In the genomic region with DNA sequence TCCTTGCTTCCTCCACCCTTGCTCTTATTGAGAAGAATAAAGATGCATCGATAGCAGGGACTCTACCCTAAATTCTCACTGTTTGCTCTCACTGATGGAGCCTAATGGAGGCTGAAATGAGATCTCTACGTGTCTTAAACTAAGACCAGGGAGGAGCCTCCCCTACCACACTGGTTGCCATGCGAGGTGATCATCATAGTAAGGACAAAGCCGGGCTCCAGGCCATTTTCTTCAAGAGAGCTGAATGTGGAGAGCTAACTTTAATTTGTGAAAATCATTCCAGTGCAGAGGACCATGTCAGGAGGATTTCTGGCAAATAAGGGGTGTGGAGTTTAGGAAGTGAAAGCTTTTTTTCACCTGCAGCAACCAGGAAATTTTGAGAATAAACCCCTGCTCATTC, we compare ENCODE assay signal across 16 cellular contexts. TPM values are rescaled to one million over a fixed set of nuclear protein-coding genes. Genes with fewer than 3 reads are reported as not detected.
"Had no signal": no experiment of that assay in that cellular context is flagged by ENCODE, and none has a peak within 500 bp of the region (broad histone marks: within the 10 kb centered on the region; RNA-seq: fewer than 3 reads in every experiment).

No MANE protein-coding gene starts in this region.

- H3K4me3 ChIP-seq: cardiac muscle cell, lower lobe of right lung, mucosa of descending colon had no signal

- H3K9me3 ChIP-seq: lower lobe of right lung, mucosa of descending colon had no signal

- H3K4me1 Mint-ChIP-seq: natural killer cell had no signal

- H3K27me3 ChIP-seq: cardiac muscle cell had no signal

- H3K36me3 Mint-ChIP-seq: activated CD8-positive, alpha-beta memory T cell treated with anti-CD3 and anti-CD28 coated beads, Interleukin-2, amount 10 ng/mL, durations not matched to agents 7 days and 5 days; activated naive CD8-positive, alpha-beta T cell had no signal

- H3K27ac ChIP-seq: cardiac muscle cell, lower lobe of right lung had no signal

- DNase-seq: activated CD4-positive, alpha-beta T cell treated with anti-CD3 and anti-CD28 coated beads, Interleukin-2, amount 50 U/mL, for 48 hours; activated CD4-positive, CD25-positive, alpha-beta regulatory T cell treated with anti-CD3 and anti-CD28 coated beads, Interleukin-2, amount 50 U/mL, for 72 hours; activated CD8-positive, alpha-beta memory T cell treated with anti-CD3 and anti-CD28 coated beads, Interleukin-2, amount 10 ng/mL, durations not matched to agents 7 days and 5 days; activated gamma-delta T cell; activated T-cell treated with anti-CD3 and anti-CD28 coated beads, Interleukin-2, amount 50 U/mL, for 4 hours; foreskin fibroblast; left cardiac atrium; lower lobe of right lung; mucosa of descending colon; natural killer cell; stimulated activated naive CD4-positive, alpha-beta T cell; SW 1271 had no signal

- H3K27ac Mint-ChIP-seq: activated CD8-positive, alpha-beta memory T cell treated with anti-CD3 and anti-CD28 coated beads, Interleukin-2, amount 10 ng/mL, durations not matched to agents 7 days and 5 days; activated naive CD8-positive, alpha-beta T cell; natural killer cell; T-helper 2 cell treated with Interferon-gamma antibody and Interleukin-4, amounts not matched to agents 5 μg/mL and 100 μg/mL, for 36 hours had no signal

- H3K9me3 Mint-ChIP-seq: activated T-cell treated with anti-CD3 and anti-CD28 coated beads, Interleukin-2, amount 50 U/mL, for 4 hours; T-helper 2 cell treated with Interferon-gamma antibody and Interleukin-4, amounts not matched to agents 5 μg/mL and 100 μg/mL, for 36 hours had no signal

- H3K4me3 Mint-ChIP-seq: activated CD8-positive, alpha-beta memory T cell treated with anti-CD3 and anti-CD28 coated beads, Interleukin-2, amount 10 ng/mL, durations not matched to agents 7 days and 5 days; activated naive CD8-positive, alpha-beta T cell; activated T-cell treated with anti-CD3 and anti-CD28 coated beads, Interleukin-2, amount 50 U/mL, for 4 hours; natural killer cell; T-helper 2 cell treated with Interferon-gamma antibody and Interleukin-4, amounts not matched to agents 5 μg/mL and 100 μg/mL, for 36 hours had no signal

- ATAC-seq: activated CD8-positive, alpha-beta memory T cell treated with anti-CD3 and anti-CD28 coated beads, Interleukin-2, amount 10 ng/mL, durations not matched to agents 7 days and 5 days; activated T-cell treated with anti-CD3 and anti-CD28 coated beads, Interleukin-2, amount 50 U/mL, for 4 hours; left cardiac atrium; lower lobe of right lung; mucosa of descending colon; natural killer cell; sciatic nerve had no signal

- H3K36me3 ChIP-seq: cardiac muscle cell, lower lobe of right lung had no signal

RNA-seq across cellular contexts. Expression of a gene that starts 5.6 kb away (rescaled TPM):
- total RNA-seq: activated CD8-positive, alpha-beta memory T cell treated with anti-CD3 and anti-CD28 coated beads, Interleukin-2, amount 10 ng/mL, durations not matched to agents 7 days and 5 days; natural killer cell had no signal
